16 cellular contexts compared by ENCODE assay signal in genomic region chr10:28892818-28893547, GRCh38.
DNase-seq lines count a peak whose midpoint lies in the region; TF ChIP-seq lines count a peak whose summit lies in the region.
"Had no signal": no experiment of that assay in that cellular context is flagged by ENCODE, and none has a peak within 500 bp of the region (broad histone marks: within the 10 kb centered on the region; RNA-seq: fewer than 3 reads in every experiment).

No MANE protein-coding gene starts in this region.

- no peak overlapping the region for H3K27ac Mint-ChIP-seq in activated naive CD4-positive, alpha-beta T cell treated with anti-CD3 and anti-CD28 coated beads for 36 hours
- H3K27ac Mint-ChIP-seq: activated naive CD8-positive, alpha-beta T cell treated with anti-CD3 and anti-CD28 coated beads, Interleukin-2, amount 10 ng/mL, durations not matched to agents 7 days and 5 days had no signal

- TF ChIP-seq CTCF in astrocyte of the spinal cord (IDR thresholded peaks at IDR 0.05; ENCODE audit: low read depth, low read length): no peak
- no peak for TF ChIP-seq CTCF in fibroblast of the aortic adventitia (IDR thresholded peaks at IDR 0.05; ENCODE audit: insufficient read depth, low read length)

- H3K9me3 Mint-ChIP-seq in activated naive CD4-positive, alpha-beta T cell treated with anti-CD3 and anti-CD28 coated beads for 36 hours: peaks cover 1% of the 10 kb centered on the region
- H3K9me3 Mint-ChIP-seq: activated naive CD8-positive, alpha-beta T cell treated with anti-CD3 and anti-CD28 coated beads, Interleukin-2, amount 10 ng/mL, durations not matched to agents 7 days and 5 days had no signal

- no peaks in the 10 kb centered on the region for H3K4me1 Mint-ChIP-seq in activated naive CD4-positive, alpha-beta T cell treated with anti-CD3 and anti-CD28 coated beads for 36 hours (ENCODE audit: low read depth)
- H3K4me1 Mint-ChIP-seq: activated naive CD8-positive, alpha-beta T cell treated with anti-CD3 and anti-CD28 coated beads, Interleukin-2, amount 10 ng/mL, durations not matched to agents 7 days and 5 days had no signal

- no peak overlapping the region for H3K4me3 Mint-ChIP-seq in activated naive CD4-positive, alpha-beta T cell treated with anti-CD3 and anti-CD28 coated beads for 36 hours
- H3K4me3 Mint-ChIP-seq: activated naive CD8-positive, alpha-beta T cell treated with anti-CD3 and anti-CD28 coated beads, Interleukin-2, amount 10 ng/mL, durations not matched to agents 7 days and 5 days had no signal

- intact Hi-C loops in activated naive CD4-positive, alpha-beta T cell treated with anti-CD3 and anti-CD28 coated beads for 36 hours (cut with micrococcal nuclease): no loop called here

- DNase-seq in HT1080 (ENCODE audit: low read depth) (peak; percentile 50), astrocyte of the spinal cord (ENCODE audit: low read depth, low spot score) (peak; percentile 59), fibroblast of the aortic adventitia (ENCODE audit: low read depth) (peak; percentile 52), renal cortical epithelial cell (ENCODE audit: low read depth) (peak; percentile 23), putamen (ENCODE audit: low spot score) (no peak), HuH-7.5 (ENCODE audit: low spot score) (no peak)
- DNase-seq in activated naive CD4-positive, alpha-beta T cell treated with anti-CD3 and anti-CD28 coated beads for 36 hours: no peak
- no peak for DNase-seq in activated CD4-positive, alpha-beta T cell treated with anti-CD3 and anti-CD28 coated beads for 48 hours
- DNase-seq: activated naive CD8-positive, alpha-beta T cell treated with anti-CD3 and anti-CD28 coated beads, Interleukin-2, amount 10 ng/mL, durations not matched to agents 7 days and 5 days; activated T-cell treated with anti-CD3 and anti-CD28 coated beads, Interleukin-2, amount 50 U/mL, for 48 hours; head of caudate nucleus; NCI-H187 treated with DMSO at 0.1 percent for 48 hours; NCI-H510A; nucleus accumbens; thyroid gland had no signal

- H3K4me3 ChIP-seq in astrocyte of the spinal cord (ENCODE audit: low read depth, low read length) (no peak overlapping the region), fibroblast of the aortic adventitia (ENCODE audit: low read depth, low read length) (no peak overlapping the region)
- H3K4me3 ChIP-seq: SK-N-MC, thyroid gland had no signal

- in situ Hi-C loops in astrocyte of the spinal cord (cut with HindIII; ENCODE audit: low sequenced_read_pairs): no loop called here

- H3K27me3 Mint-ChIP-seq in activated naive CD4-positive, alpha-beta T cell treated with anti-CD3 and anti-CD28 coated beads for 36 hours (ENCODE audit: low read depth): no peaks in the 10 kb centered on the region

- CTCF ChIA-PET in activated naive CD4-positive, alpha-beta T cell treated with anti-CD3 and anti-CD28 coated beads for 36 hours (lab: Charles Lee): no interaction called here

- no peaks in the 10 kb centered on the region for H3K36me3 Mint-ChIP-seq in activated naive CD4-positive, alpha-beta T cell treated with anti-CD3 and anti-CD28 coated beads for 36 hours (ENCODE audit: low read depth)
- H3K36me3 Mint-ChIP-seq: activated naive CD8-positive, alpha-beta T cell treated with anti-CD3 and anti-CD28 coated beads, Interleukin-2, amount 10 ng/mL, durations not matched to agents 7 days and 5 days had no signal

Comparison
In these comparisons a context has a peak if more than half of its experiments do, and no peak if none do; other contexts are left out.
1. DNase-seq: peak in HT1080 (single experiment), astrocyte of the spinal cord (single experiment), fibroblast of the aortic adventitia (single experiment) and renal cortical epithelial cell (single experiment); none in activated naive CD4-positive, alpha-beta T cell treated with anti-CD3 and anti-CD28 coated beads for 36 hours (single experiment), putamen (single experiment), HuH-7.5 (single experiment) and activated CD4-positive, alpha-beta T cell treated with anti-CD3 and anti-CD28 coated beads for 48 hours (single experiment).